ENCODE assay signal across 1 cellular context in genomic region chr1:32275424-32275823, GRCh38.
TF ChIP-seq lines count a peak whose summit lies in the region.

No MANE protein-coding gene starts in this region.

TF ChIP-seq in H1, 55 proteins besides CTCF, POLR2A, EP300 and RAD21:
- TF ChIP-seq CREB1 (IDR thresholded peaks at IDR 0.05) (no peak), SAP30 (IDR thresholded peaks at IDR 0.05; ENCODE audit: insufficient read depth, insufficient replicate concordance, low read length) (no peak), SP4 (IDR thresholded peaks at IDR 0.05; ENCODE audit: low read length) (no peak), BRCA1 (IDR thresholded peaks at IDR 0.05; ENCODE audit: low read depth, low read length) (no peak), ATF2 (IDR thresholded peaks at IDR 0.05; ENCODE audit: low read length) (no peak), KDM5A (IDR thresholded peaks at IDR 0.05; ENCODE audit: low read length) (no peak), RXRA (IDR thresholded peaks at IDR 0.05; ENCODE audit: insufficient read depth, low read depth, low read length) (no peak), TAF1 (IDR thresholded peaks at IDR 0.05; ENCODE audit: low read depth, low read length) (0 out of 2 replicates have a peak, but pooled peaks have one; percentile 6)
